Comparison of ENCODE assay signal across 8 cellular contexts in genomic region chr19:45468159-45468651, GRCh38. TPM values are rescaled to one million over a fixed set of nuclear protein-coding genes. Genes with fewer than 3 reads are reported as not detected.
DNase-seq lines count a peak whose midpoint lies in the region; ATAC-seq, FAIRE-seq and TF ChIP-seq lines count a peak whose summit lies in the region.

No MANE protein-coding gene starts in this region.

- H3K27ac Mint-ChIP-seq in immature natural killer cell = peak overlapping the region; percentile 97 to 99 (median 98)

- H3K9me3 Mint-ChIP-seq in immature natural killer cell = no peaks in the 10 kb centered on the region

- H3K4me1 ChIP-seq in NT2/D1 (ENCODE audit: insufficient read depth, insufficient read length) = peaks cover 10% of the 10 kb centered on the region
- H3K4me1 ChIP-seq in adipocyte (ENCODE audit: control insufficient read depth, insufficient read depth, low read length) = peaks cover 23% of the 10 kb centered on the region

- H3K9ac ChIP-seq in NT2/D1 (ENCODE audit: insufficient read length, low read depth) (peak overlapping the region; percentile 88), adipocyte (ENCODE audit: low read length) (peak overlapping the region; percentile 82)

- H3K27me3 ChIP-seq in NT2/D1 (ENCODE audit: insufficient read depth, insufficient read length) = no peaks in the 10 kb centered on the region
- no peaks in the 10 kb centered on the region for H3K27me3 ChIP-seq in adipocyte (replicated peaks; ENCODE audit: control insufficient read depth, insufficient read depth, low read length)

- DNase-seq in GM12864 (ENCODE audit: low read depth) (no peak), NT2/D1 (ENCODE audit: low read depth, low spot score) (no peak), adipocyte (ENCODE audit: low read depth) (no peak), immature natural killer cell (peak in 1 of 3 donors; percentile 79), GM19239 (ENCODE audit: insufficient read length, low spot score) (no peak), mucosa of gallbladder (ENCODE audit: low spot score) (no peak)
- DNase-seq in stimulated activated naive CD4-positive, alpha-beta T cell treated with Interleukin-2 at 50 U/mL for 16 hours (lab: John Stamatoyannopoulos, UW) = peak; percentile 61

- peaks cover 0 to 6% (median 0%) of the 10 kb centered on the region in 3 donors for H3K36me3 Mint-ChIP-seq in immature natural killer cell

- FAIRE-seq in GM19239 (lab: Jason Lieb, UNC) = no peak

- ATAC-seq in HG03159 (IDR thresholded peaks at IDR 0.05; ENCODE audit: unreplicated experiment) = no peak

- H3K4me1 Mint-ChIP-seq in immature natural killer cell = peaks cover 39 to 41% of the 10 kb centered on the region in 2 donors

- H3K4me3 ChIP-seq in GM12864 (ENCODE audit: low read depth, low read length) (peak overlapping the region; percentile 67), NT2/D1 (ENCODE audit: insufficient read length, low read depth) (peak overlapping the region; percentile 68), adipocyte (ENCODE audit: low read length) (peak overlapping the region; percentile 93)

- TF ChIP-seq CTCF in GM12864 (IDR thresholded peaks at IDR 0.05; ENCODE audit: low read depth, low read length, missing control alignments) = no peak

- H3K27me3 Mint-ChIP-seq in immature natural killer cell (ENCODE audit: low read depth in 3 of 3) = peaks cover 54 to 61% (median 58%) of the 10 kb centered on the region in 3 donors

- peak overlapping the region; percentile 92 to 93 (median 93) for H3K4me3 Mint-ChIP-seq in immature natural killer cell

- no peaks in the 10 kb centered on the region for H3K36me3 ChIP-seq in NT2/D1 (ENCODE audit: insufficient read depth, insufficient read length, low read length)
- no peaks in the 10 kb centered on the region for H3K36me3 ChIP-seq in adipocyte (ENCODE audit: control insufficient read depth, insufficient read depth, low read length, severe bottlenecking)

- H3K9me3 ChIP-seq in NT2/D1 (ENCODE audit: insufficient read depth, low read length) = no peaks in the 10 kb centered on the region
- H3K9me3 ChIP-seq in adipocyte (ENCODE audit: control insufficient read depth, low read length) = no peaks in the 10 kb centered on the region

RNA-seq across cellular contexts. Expression of gene FOSB, which starts 0.4 kb away (rescaled TPM):
- 10 to 100 TPM; 11.6 to 30.1 (median 11.6) TPM for polyA plus RNA-seq in immature natural killer cell
- 7.2 TPM for total RNA-seq in mucosa of gallbladder

RNA-seq across cellular contexts. Expression of gene RTN2, which starts 28.6 kb away (rescaled TPM):
- polyA plus RNA-seq in immature natural killer cell = under 1 TPM in 2 of 3 donors, not detected in 1; 0.48 to 0.80 TPM
- total RNA-seq in mucosa of gallbladder = 10.7 TPM

RNA-seq across cellular contexts. Expression of gene PPM1N, which starts 30.0 kb away (rescaled TPM):
- polyA plus RNA-seq in immature natural killer cell = 1 to 10 TPM; 3.9 to 5.7 (median 4.0) TPM
- 2.2 TPM for total RNA-seq in mucosa of gallbladder

RNA-seq across cellular contexts. Expression of gene VASP, which starts 39.1 kb away (rescaled TPM):
- polyA plus RNA-seq in immature natural killer cell = 100 to 1,000 TPM in 1 of 3 donors, 10 to 100 TPM in 2; 91.2 to 126 (median 93.4) TPM
- 137 TPM for total RNA-seq in mucosa of gallbladder

RNA-seq across cellular contexts. Expression of gene ERCC1, which starts 44.5 kb away (rescaled TPM):
- polyA plus RNA-seq in immature natural killer cell = 10 to 100 TPM; 50.8 to 62.2 (median 54.5) TPM
- total RNA-seq in mucosa of gallbladder = 57.0 TPM
